ENCODE assay signal across 2 cellular contexts in genomic region chrX:101658661-101659477, GRCh38.
TF ChIP-seq lines count a peak whose summit lies in the region.

No MANE protein-coding gene starts in this region.

TF ChIP-seq in HEK293T, 16 proteins besides CTCF, POLR2A, EP300 and RAD21:
- TF ChIP-seq CTBP1 (IDR thresholded peaks at IDR 0.05; ENCODE audit: borderline replicate concordance): no peak
- no peak for TF ChIP-seq SP1 (IDR thresholded peaks at IDR 0.05)
- TF ChIP-seq FOXA1 (IDR thresholded peaks at IDR 0.05): no peak
- no peak for TF ChIP-seq SUZ12 (IDR thresholded peaks at IDR 0.05)
- TF ChIP-seq L3MBTL2 (conservative IDR thresholded peaks at IDR 0.05): no peak
- TF ChIP-seq PKNOX1 (IDR thresholded peaks at IDR 0.05): no peak
- TF ChIP-seq NFRKB (IDR thresholded peaks at IDR 0.05): no peak
- no peak for TF ChIP-seq LEF1 (IDR thresholded peaks at IDR 0.05; ENCODE audit: borderline replicate concordance)
- no peak for TF ChIP-seq ARNT (IDR thresholded peaks at IDR 0.05)
- TF ChIP-seq ELF4 (IDR thresholded peaks at IDR 0.05): no peak
- TF ChIP-seq ZNF384 (IDR thresholded peaks at IDR 0.05): no peak

TF ChIP-seq in H1, 55 proteins besides CTCF, POLR2A, EP300 and RAD21:
- TF ChIP-seq YY1 (IDR thresholded peaks at IDR 0.05; ENCODE audit: low read depth, low read length) (peak; percentile 83), POLR2AphosphoS5 (IDR thresholded peaks at IDR 0.05; ENCODE audit: low read depth, low read length) (peak; percentile 65; the same call in 1 of the 2 replicates), RBBP5 (IDR thresholded peaks at IDR 0.05; ENCODE audit: borderline replicate concordance, low read depth, low read length) (peak; percentile 74; the same call in 1 of the 2 replicates), ZNF274 (IDR thresholded peaks at IDR 0.05; ENCODE audit: borderline replicate concordance, extremely low read depth, low read length) (no peak), ASH2L (IDR thresholded peaks at IDR 0.05; ENCODE audit: low read length) (peak; percentile 18), PHF8 (conservative IDR thresholded peaks at IDR 0.05; ENCODE audit: low read depth, low read length) (0 out of 2 replicates have a peak, but pooled peaks have one; percentile 35), FOSL1 (IDR thresholded peaks at IDR 0.05; ENCODE audit: insufficient read depth, low read depth, low read length) (no peak), NRF1 (IDR thresholded peaks at IDR 0.05; ENCODE audit: low read depth, low read length) (peak; percentile 39; the same call in 1 of the 2 replicates)
